9 cellular contexts compared by ENCODE assay signal in genomic region chr10:122495406-122496340, GRCh38. TPM values are rescaled to one million over a fixed set of nuclear protein-coding genes. Genes with fewer than 3 reads are reported as not detected.
A peak's percentile ranks its signal among the peaks of the same experiment; 100 is the strongest.
DNase-seq lines count a peak whose midpoint lies in the region; ATAC-seq and TF ChIP-seq lines count a peak whose summit lies in the region.
"Had no signal": no experiment of that assay in that cellular context is flagged by ENCODE, and none has a peak within 500 bp of the region (broad histone marks: within the 10 kb centered on the region; RNA-seq: fewer than 3 reads in every experiment).

No MANE protein-coding gene starts in this region.

- WGBS in heart right ventricle, 2 donors = 51 to 53% methylated on average over 12 of the region's 12 CpGs
- WGBS in thymus = 51% methylated on average over 12 of the region's 12 CpGs

- no peak overlapping the region for H3K4me3 Mint-ChIP-seq in activated CD4-positive, alpha-beta memory T cell treated with anti-CD3 and anti-CD28 coated beads for 36 hours
- H3K4me3 Mint-ChIP-seq in activated CD4-positive, alpha-beta memory T cell treated with anti-CD3 and anti-CD28 coated beads, Interleukin-2, amount 10 ng/mL, durations not matched to agents 7 days and 5 days = no peak overlapping the region

- CTCF ChIA-PET in activated CD4-positive, alpha-beta memory T cell treated with anti-CD3 and anti-CD28 coated beads for 36 hours (lab: Charles Lee) = interaction anchor here (1.4 to 3.9 kb wide), 2 partner anchors 13 to 70 kb away, joined by 4 to 15 read pairs; no protein-coding TSS in a partner anchor
- CTCF ChIA-PET in activated CD4-positive, alpha-beta memory T cell treated with anti-CD3 and anti-CD28 coated beads, Interleukin-2, amount 10 ng/mL, durations not matched to agents 7 days and 5 days (lab: Charles Lee) = interaction anchor here (1.4 kb wide), 1 partner anchor 9 kb away, joined by 4 read pairs; no protein-coding TSS in a partner anchor

- no peaks in the 10 kb centered on the region for H3K36me3 Mint-ChIP-seq in activated CD4-positive, alpha-beta memory T cell treated with anti-CD3 and anti-CD28 coated beads for 36 hours
- H3K36me3 Mint-ChIP-seq in activated CD4-positive, alpha-beta memory T cell treated with anti-CD3 and anti-CD28 coated beads, Interleukin-2, amount 10 ng/mL, durations not matched to agents 7 days and 5 days (ENCODE audit: low read depth) = no peaks in the 10 kb centered on the region

- H3K9me3 ChIP-seq in heart right ventricle (no peaks in the 10 kb centered on the region), thymus (ENCODE audit: control insufficient read depth) (no peaks in the 10 kb centered on the region)
- H3K9me3 ChIP-seq: Peyer's patch had no signal

- H3K4me1 ChIP-seq in heart right ventricle = peaks cover 6 to 78% (median 53%) of the 10 kb centered on the region in 9 donors
- H3K4me1 ChIP-seq in thymus (ENCODE audit: control insufficient read depth, insufficient read depth, low read length) = no peaks in the 10 kb centered on the region

- peaks cover 34% of the 10 kb centered on the region for H3K4me1 Mint-ChIP-seq in activated CD4-positive, alpha-beta memory T cell treated with anti-CD3 and anti-CD28 coated beads for 36 hours (ENCODE audit: low read depth)
- H3K4me1 Mint-ChIP-seq in activated CD4-positive, alpha-beta memory T cell treated with anti-CD3 and anti-CD28 coated beads, Interleukin-2, amount 10 ng/mL, durations not matched to agents 7 days and 5 days = peaks cover 25% of the 10 kb centered on the region

- H3K36me3 ChIP-seq in heart right ventricle = peaks cover 0 to 36% (median 0%) of the 10 kb centered on the region in 9 donors
- H3K36me3 ChIP-seq in thymus (ENCODE audit: control insufficient read depth, insufficient read depth) = no peaks in the 10 kb centered on the region
- H3K36me3 ChIP-seq: Peyer's patch had no signal

- TF ChIP-seq CTCF in heart right ventricle (IDR thresholded peaks at IDR 0.05) = no peak

- no peak overlapping the region for H3K27ac Mint-ChIP-seq in activated CD4-positive, alpha-beta memory T cell treated with anti-CD3 and anti-CD28 coated beads for 36 hours
- H3K27ac Mint-ChIP-seq in activated CD4-positive, alpha-beta memory T cell treated with anti-CD3 and anti-CD28 coated beads, Interleukin-2, amount 10 ng/mL, durations not matched to agents 7 days and 5 days = no peak overlapping the region

- intact Hi-C loops in activated CD4-positive, alpha-beta memory T cell treated with anti-CD3 and anti-CD28 coated beads for 36 hours (cut with micrococcal nuclease) = no loop called here
- intact Hi-C loops in heart right ventricle (cut with DNase I) = loop anchor here in 3 of 10 donors (5.0 kb wide), 1 partner anchor 33 kb away; the partner anchor contains the start of gene HTRA1 (in 3 of the 3)

- POLR2A ChIA-PET in activated CD4-positive, alpha-beta memory T cell treated with anti-CD3 and anti-CD28 coated beads for 36 hours (lab: Charles Lee) = no interaction called here
- POLR2A ChIA-PET in activated CD4-positive, alpha-beta memory T cell treated with anti-CD3 and anti-CD28 coated beads, Interleukin-2, amount 10 ng/mL, durations not matched to agents 7 days and 5 days (lab: Charles Lee) = no interaction called here

- H3K4me3 ChIP-seq in heart right ventricle = no peak overlapping the region
- no peak overlapping the region for H3K4me3 ChIP-seq in thymus (ENCODE audit: low read length)
- H3K4me3 ChIP-seq: Peyer's patch had no signal

- ATAC-seq in heart right ventricle (peak in 3 of 8 donors; percentile 19 to 32 (median 25)), GM19397 (IDR thresholded peaks at IDR 0.05; ENCODE audit: unreplicated experiment) (no peak), GM21390 (IDR thresholded peaks at IDR 0.05; ENCODE audit: unreplicated experiment) (no peak)

- peaks cover under 1% of the 10 kb centered on the region for H3K27me3 Mint-ChIP-seq in activated CD4-positive, alpha-beta memory T cell treated with anti-CD3 and anti-CD28 coated beads for 36 hours
- H3K27me3 Mint-ChIP-seq in activated CD4-positive, alpha-beta memory T cell treated with anti-CD3 and anti-CD28 coated beads, Interleukin-2, amount 10 ng/mL, durations not matched to agents 7 days and 5 days = peaks cover 32% of the 10 kb centered on the region

- H3K27ac ChIP-seq in angular gyrus (ENCODE audit: low read depth, low read length) = peak overlapping the region; percentile 58
- H3K27ac ChIP-seq in heart right ventricle = peak overlapping the region in 8 of 10 donors; percentile 17 to 59 (median 42)
- peak overlapping the region; percentile 62 for H3K27ac ChIP-seq in thymus (ENCODE audit: low read depth)

- no peaks in the 10 kb centered on the region for H3K9me3 Mint-ChIP-seq in activated CD4-positive, alpha-beta memory T cell treated with anti-CD3 and anti-CD28 coated beads for 36 hours
- H3K9me3 Mint-ChIP-seq in activated CD4-positive, alpha-beta memory T cell treated with anti-CD3 and anti-CD28 coated beads, Interleukin-2, amount 10 ng/mL, durations not matched to agents 7 days and 5 days = no peaks in the 10 kb centered on the region

- DNase-seq in activated CD4-positive, alpha-beta memory T cell treated with anti-CD3 and anti-CD28 coated beads for 36 hours = peak; percentile 26
- DNase-seq in activated CD4-positive, alpha-beta memory T cell treated with anti-CD3 and anti-CD28 coated beads, Interleukin-2, amount 10 ng/mL, durations not matched to agents 7 days and 5 days = no peak
- DNase-seq in heart right ventricle (peak in 1 of 2 donors; percentile 63), activated gamma-delta T cell (lab: John Stamatoyannopoulos, UW) (no peak)

- H3K27me3 ChIP-seq in heart right ventricle = no peaks in the 10 kb centered on the region
- no peaks in the 10 kb centered on the region for H3K27me3 ChIP-seq in thymus (ENCODE audit: control insufficient read depth, insufficient read depth)
- H3K27me3 ChIP-seq: Peyer's patch had no signal

RNA-seq across cellular contexts. Expression of gene HTRA1, which starts 34.3 kb away (rescaled TPM):
- total RNA-seq in activated CD4-positive, alpha-beta memory T cell treated with anti-CD3 and anti-CD28 coated beads for 36 hours = not detected
- not detected for total RNA-seq in activated CD4-positive, alpha-beta memory T cell treated with anti-CD3 and anti-CD28 coated beads, Interleukin-2, amount 10 ng/mL, durations not matched to agents 7 days and 5 days
- total RNA-seq in heart right ventricle = 100 to 1,000 TPM in 2 of 10 donors, 10 to 100 TPM in 8; 23.4 to 108 (median 73.1) TPM
- polyA plus RNA-seq in heart right ventricle (10 to 100 TPM; 31.9 to 35.4 TPM), thymus (82.8 TPM)

RNA-seq across cellular contexts. Expression of gene ARMS2, which starts 41.2 kb away (rescaled TPM):
- total RNA-seq in activated CD4-positive, alpha-beta memory T cell treated with anti-CD3 and anti-CD28 coated beads for 36 hours = not detected
- not detected for total RNA-seq in activated CD4-positive, alpha-beta memory T cell treated with anti-CD3 and anti-CD28 coated beads, Interleukin-2, amount 10 ng/mL, durations not matched to agents 7 days and 5 days
- total RNA-seq in heart right ventricle = 1 to 10 TPM in 1 of 10 donors, under 1 TPM in 3, not detected in 6; 0.33 to 1.3 (median 0.94) TPM
- polyA plus RNA-seq in heart right ventricle = not detected
- polyA plus RNA-seq in thymus = 0.18 TPM
- total RNA-seq: Peyer's patch had no signal

Comparison
In these comparisons a context has a peak if more than half of its experiments do, and no peak if none do; other contexts are left out.
1. RNA of gene HTRA1, which starts 34.3 kb away (total RNA-seq): 23.4 to 108 TPM in heart right ventricle; not detected in activated CD4-positive, alpha-beta memory T cell treated with anti-CD3 and anti-CD28 coated beads for 36 hours and not detected in activated CD4-positive, alpha-beta memory T cell treated with anti-CD3 and anti-CD28 coated beads, Interleukin-2, amount 10 ng/mL, durations not matched to agents 7 days and 5 days; every median in the first group is over 10 times any median in the second.
2. Peak in every context shown above with its lines, with median percentiles within 50 percentile points of each other: H3K27ac ChIP-seq.